ENCODE assay signal across 2 cellular contexts in the genomic region with DNA sequence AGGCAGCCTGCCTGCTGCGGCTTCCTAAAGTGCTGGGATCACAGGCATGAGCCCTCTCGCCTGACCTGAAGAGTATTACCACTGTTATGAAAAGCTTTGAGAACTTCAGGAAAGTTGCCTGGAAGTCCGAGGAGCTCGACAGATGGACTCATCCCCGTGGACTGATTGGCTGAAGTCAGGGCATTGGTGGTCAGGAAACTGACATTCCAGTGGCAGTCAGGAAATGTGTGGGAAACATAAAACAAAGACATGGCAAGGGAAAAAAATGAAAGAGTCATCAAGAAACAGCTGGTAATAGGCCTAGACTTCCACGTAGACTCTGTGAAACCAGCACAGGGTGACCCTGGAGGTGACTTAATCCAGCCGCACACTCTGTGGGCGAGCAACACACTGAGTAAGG.
TF ChIP-seq lines count a peak whose summit lies in the region.

No MANE protein-coding gene starts in this region.

TF ChIP-seq in IMR-90, 13 proteins besides CTCF, POLR2A, EP300 and RAD21:
- no peak for TF ChIP-seq CEBPB (IDR thresholded peaks at IDR 0.05; ENCODE audit: low read depth, low read length)
- TF ChIP-seq SMC3 (IDR thresholded peaks at IDR 0.05; ENCODE audit: low read depth, low read length) = no peak
- no peak for TF ChIP-seq NFE2L2 (IDR thresholded peaks at IDR 0.05; ENCODE audit: low read depth, low read length)
- TF ChIP-seq MAZ (IDR thresholded peaks at IDR 0.05; ENCODE audit: borderline replicate concordance, low read depth, low read length) = no peak
- no peak for TF ChIP-seq RFX5 (IDR thresholded peaks at IDR 0.05; ENCODE audit: low read depth, low read length)
- no peak for TF ChIP-seq MAFK (IDR thresholded peaks at IDR 0.05; ENCODE audit: low read depth, low read length)
- TF ChIP-seq RCOR1 (IDR thresholded peaks at IDR 0.05; ENCODE audit: insufficient replicate concordance, low read length) = no peak
- no peak for TF ChIP-seq CHD1 (IDR thresholded peaks at IDR 0.05; ENCODE audit: low read depth, low read length)
- no peak for TF ChIP-seq ELK1 (IDR thresholded peaks at IDR 0.05; ENCODE audit: borderline replicate concordance, low read depth, low read length)
- TF ChIP-seq FOS (IDR thresholded peaks at IDR 0.05; ENCODE audit: low read depth, low read length) = no peak
- TF ChIP-seq BHLHE40 (IDR thresholded peaks at IDR 0.05; ENCODE audit: low read depth, low read length) = no peak
- no peak for TF ChIP-seq MXI1 (IDR thresholded peaks at IDR 0.05; ENCODE audit: borderline replicate concordance, low read depth, low read length)
- TF ChIP-seq, protein P1, sequence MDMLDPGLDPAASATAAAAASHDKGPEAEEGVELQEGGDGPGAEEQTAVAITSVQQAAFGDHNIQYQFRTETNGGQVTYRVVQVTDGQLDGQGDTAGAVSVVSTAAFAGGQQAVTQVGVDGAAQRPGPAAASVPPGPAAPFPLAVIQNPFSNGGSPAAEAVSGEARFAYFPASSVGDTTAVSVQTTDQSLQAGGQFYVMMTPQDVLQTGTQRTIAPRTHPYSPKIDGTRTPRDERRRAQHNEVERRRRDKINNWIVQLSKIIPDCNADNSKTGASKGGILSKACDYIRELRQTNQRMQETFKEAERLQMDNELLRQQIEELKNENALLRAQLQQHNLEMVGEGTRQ (IDR thresholded peaks at IDR 0.05; ENCODE audit: low read depth, low read length) = no peak
TF ChIP-seq in IMR-90: peak in this region for 0.

TF ChIP-seq in endothelial cell of umbilical vein, 7 proteins besides CTCF, POLR2A, EP300 and RAD21:
- no peak for TF ChIP-seq FOS (IDR thresholded peaks at IDR 0.05; ENCODE audit: borderline replicate concordance, insufficient read depth, low read length)
- TF ChIP-seq POLR2AphosphoS5 (IDR thresholded peaks at IDR 0.05; ENCODE audit: insufficient read depth, low read depth, low read length) = no peak
- TF ChIP-seq JUN (IDR thresholded peaks at IDR 0.05; ENCODE audit: borderline replicate concordance, insufficient read depth, insufficient read length, low read depth) = no peak
- TF ChIP-seq GATA2 (IDR thresholded peaks at IDR 0.05; ENCODE audit: insufficient read depth, insufficient read length, low read depth, low read length) = no peak
